ENCODE assay signal across 2 cellular contexts in the genomic region with DNA sequence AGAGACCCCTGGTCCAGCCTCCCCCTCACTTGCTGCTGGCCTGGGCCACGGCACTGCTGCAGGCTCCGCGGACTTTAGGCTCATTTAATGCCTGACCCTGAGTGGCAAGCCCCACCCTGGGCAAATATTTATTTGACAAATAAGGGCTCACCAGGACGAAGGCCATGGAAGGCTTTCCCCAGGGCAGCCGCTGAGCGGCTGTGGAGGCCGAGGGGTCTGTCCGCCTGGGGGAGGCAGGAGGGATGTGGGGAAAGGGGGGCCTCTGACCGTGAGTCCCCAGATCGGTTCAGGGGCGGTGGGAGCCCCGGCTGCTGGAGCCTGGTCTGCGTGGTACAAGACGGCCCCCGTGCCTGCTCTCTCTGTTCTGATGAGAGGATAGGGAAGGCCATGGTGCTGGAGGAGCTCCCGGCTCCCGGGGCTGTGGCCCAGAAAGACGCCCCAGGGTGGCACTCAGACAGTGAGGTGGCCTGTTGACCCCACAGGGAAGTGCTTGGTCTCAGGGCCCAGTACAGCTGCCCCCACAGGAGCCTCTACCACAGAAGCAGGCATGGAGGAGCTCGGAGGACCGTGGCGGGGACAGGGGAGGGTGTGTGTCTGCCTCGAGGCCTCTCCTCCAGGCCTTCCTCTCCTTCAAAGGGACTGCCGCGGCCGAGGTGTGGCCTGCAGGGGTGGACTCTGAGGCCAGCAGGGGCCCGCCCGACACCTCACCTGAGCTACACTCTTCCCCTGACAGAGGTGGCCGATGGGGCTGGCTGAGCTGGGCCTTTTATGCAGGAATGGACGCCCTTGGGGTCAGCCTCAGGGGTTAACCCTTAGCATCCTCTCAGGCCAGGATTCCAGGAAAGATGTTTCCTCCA.
TF ChIP-seq lines count a peak whose summit lies in the region.

No MANE protein-coding gene starts in this region.

TF ChIP-seq in WTC11, 78 proteins besides CTCF, POLR2A, EP300 and RAD21:
- TF ChIP-seq FOXP4 (CRISPR knock-in tag; IDR thresholded peaks at IDR 0.05) = no peak

TF ChIP-seq in HEK293T, 16 proteins besides CTCF, POLR2A, EP300 and RAD21 (continued from another document):
- TF ChIP-seq PKNOX1 (IDR thresholded peaks at IDR 0.05) (no peak), ZNF384 (IDR thresholded peaks at IDR 0.05) (no peak), BHLHE40 (IDR thresholded peaks at IDR 0.05; ENCODE audit: borderline replicate concordance) (no peak), FOXM1 (IDR thresholded peaks at IDR 0.05; ENCODE audit: borderline replicate concordance) (no peak)
